In genomic region chr1:160095382-160096105, GRCh38 we compare ENCODE assay signal across 1 cellular context.
TF ChIP-seq lines count a peak whose summit lies in the region.

No MANE protein-coding gene starts in this region.

TF ChIP-seq in HepG2, 621 proteins besides CTCF, POLR2A, EP300 and RAD21:
- TF ChIP-seq ZNF350 (CRISPR knock-in tag; IDR thresholded peaks at IDR 0.05; ENCODE audit: borderline replicate concordance, low read depth) = no peak
- no peak for TF ChIP-seq IKZF1 (IDR thresholded peaks at IDR 0.05)
- no peak for TF ChIP-seq BRF2 (CRISPR knock-in tag; IDR thresholded peaks at IDR 0.05)
- TF ChIP-seq ZBTB25 (CRISPR knock-in tag; IDR thresholded peaks at IDR 0.05) = no peak
- no peak for TF ChIP-seq SRF (IDR thresholded peaks at IDR 0.05; ENCODE audit: low read depth, low read length)
- no peak for TF ChIP-seq ZNF20 (CRISPR knock-in tag; IDR thresholded peaks at IDR 0.05)
- TF ChIP-seq NAIF1 (CRISPR knock-in tag; IDR thresholded peaks at IDR 0.05; ENCODE audit: borderline replicate concordance) = no peak
- TF ChIP-seq FOSL1 (CRISPR knock-in tag; IDR thresholded peaks at IDR 0.05; ENCODE audit: borderline replicate concordance) = no peak
- no peak for TF ChIP-seq GRHL1 (CRISPR knock-in tag; conservative IDR thresholded peaks at IDR 0.05)
- no peak for TF ChIP-seq MED1 (CRISPR knock-in tag; IDR thresholded peaks at IDR 0.05)
- TF ChIP-seq ZNF678 (CRISPR knock-in tag; IDR thresholded peaks at IDR 0.05) = no peak
- no peak for TF ChIP-seq ZNF460 (CRISPR knock-in tag; IDR thresholded peaks at IDR 0.05; ENCODE audit: borderline replicate concordance)
- TF ChIP-seq EED (CRISPR knock-in tag; IDR thresholded peaks at IDR 0.05) = no peak
- no peak for TF ChIP-seq ZFYVE20 (CRISPR knock-in tag; IDR thresholded peaks at IDR 0.05; ENCODE audit: borderline replicate concordance, low read depth)
- no peak for TF ChIP-seq HOXA7 (CRISPR knock-in tag; IDR thresholded peaks at IDR 0.05)
- TF ChIP-seq FLYWCH1 (CRISPR knock-in tag; IDR thresholded peaks at IDR 0.05) = no peak
- TF ChIP-seq ZNF432 (CRISPR knock-in tag; IDR thresholded peaks at IDR 0.05; ENCODE audit: borderline replicate concordance) = no peak
- TF ChIP-seq TCF7L2 (IDR thresholded peaks at IDR 0.05; ENCODE audit: low read depth, low read length) = no peak
- no peak for TF ChIP-seq ZNF549 (CRISPR knock-in tag; IDR thresholded peaks at IDR 0.05)
